ENCODE assay signal across 1 cellular context in the genomic region with DNA sequence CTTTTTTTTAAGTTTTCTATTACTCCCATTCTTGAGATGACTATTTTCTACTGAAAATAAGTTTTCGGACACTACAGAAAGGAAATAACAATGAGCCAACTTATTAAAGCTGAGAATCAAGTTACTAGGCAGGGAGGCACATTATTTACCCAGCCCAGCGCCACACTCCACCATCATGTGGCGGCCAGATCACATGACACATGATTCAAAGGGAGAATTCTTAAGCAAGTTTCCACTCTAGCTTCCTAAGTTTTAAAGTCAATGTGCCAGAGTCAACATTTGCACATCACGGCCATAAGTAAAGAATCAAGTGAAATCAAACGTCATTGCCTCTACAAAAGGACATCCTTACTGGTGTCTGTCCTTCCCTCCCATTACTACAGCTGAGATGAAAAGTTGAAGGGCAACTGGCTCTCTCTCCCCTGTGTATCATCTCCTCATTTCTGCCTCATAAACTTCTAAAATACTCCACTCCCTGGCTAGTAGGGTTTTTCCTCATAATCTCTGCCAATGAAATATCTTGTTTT.
TF ChIP-seq lines count a peak whose summit lies in the region.

No MANE protein-coding gene starts in this region.

TF ChIP-seq in IMR-90, 13 proteins besides CTCF, POLR2A, EP300 and RAD21:
- TF ChIP-seq, protein P1, sequence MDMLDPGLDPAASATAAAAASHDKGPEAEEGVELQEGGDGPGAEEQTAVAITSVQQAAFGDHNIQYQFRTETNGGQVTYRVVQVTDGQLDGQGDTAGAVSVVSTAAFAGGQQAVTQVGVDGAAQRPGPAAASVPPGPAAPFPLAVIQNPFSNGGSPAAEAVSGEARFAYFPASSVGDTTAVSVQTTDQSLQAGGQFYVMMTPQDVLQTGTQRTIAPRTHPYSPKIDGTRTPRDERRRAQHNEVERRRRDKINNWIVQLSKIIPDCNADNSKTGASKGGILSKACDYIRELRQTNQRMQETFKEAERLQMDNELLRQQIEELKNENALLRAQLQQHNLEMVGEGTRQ (IDR thresholded peaks at IDR 0.05; ENCODE audit: low read depth, low read length), result peak; percentile 38; the same call in 1 of the 2 replicates
- no peak for TF ChIP-seq FOS (IDR thresholded peaks at IDR 0.05; ENCODE audit: low read depth, low read length)
